ENCODE assay signal across 24 cellular contexts in genomic region chr5:84202136-84202535, GRCh38.
"Had no signal": no experiment of that assay in that cellular context is flagged by ENCODE, and none has a peak within 500 bp of the region (broad histone marks: within the 10 kb centered on the region; RNA-seq: fewer than 3 reads in every experiment).

No MANE protein-coding gene starts in this region.

- DNase-seq: activated CD4-positive, alpha-beta memory T cell treated with anti-CD3 and anti-CD28 coated beads, Interleukin-2, amount 10 ng/mL, durations not matched to agents 7 days and 5 days; activated CD4-positive, alpha-beta T cell treated with anti-CD3 and anti-CD28 coated beads for 36 hours; activated CD4-positive, alpha-beta T cell treated with anti-CD3 and anti-CD28 coated beads, Interleukin-2, amount 50 U/mL, for 1 hour; activated CD4-positive, CD25-positive, alpha-beta regulatory T cell; activated naive CD4-positive, alpha-beta T cell treated with anti-CD3 and anti-CD28 coated beads, Interleukin-2, amount 50 U/mL, for 16 hours; activated naive CD8-positive, alpha-beta T cell treated with anti-CD3 and anti-CD28 coated beads, Interleukin-2, amount 10 ng/mL, durations not matched to agents 7 days and 5 days; activated T-cell treated with anti-CD3 and anti-CD28 coated beads for 4 hours; adrenal gland; aorta; cerebellar nuclear complex; KG1; NCI-H1092; NCI-H1417; NCI-H1694; NCI-H2029 treated with DMSO at 0.1 percent for 48 hours; NCI-H345; NCI-H510A; NCI-H526 treated with DMSO at 0.1 percent for 48 hours; NCI-H82; RPMI8226; SK-N-SH; T-helper 1 cell had no signal

- H3K4me3 ChIP-seq: adrenal gland had no signal

- H3K27ac Mint-ChIP-seq: activated CD4-positive, alpha-beta memory T cell treated with anti-CD3 and anti-CD28 coated beads, Interleukin-2, amount 10 ng/mL, durations not matched to agents 7 days and 5 days; activated CD4-positive, alpha-beta T cell treated with anti-CD3 and anti-CD28 coated beads for 36 hours; activated naive CD8-positive, alpha-beta T cell treated with anti-CD3 and anti-CD28 coated beads, Interleukin-2, amount 10 ng/mL, durations not matched to agents 7 days and 5 days; brain had no signal

- ATAC-seq: activated CD4-positive, alpha-beta T cell treated with anti-CD3 and anti-CD28 coated beads for 36 hours; Right ventricle myocardium inferior had no signal

- H3K36me3 Mint-ChIP-seq: activated naive CD8-positive, alpha-beta T cell treated with anti-CD3 and anti-CD28 coated beads, Interleukin-2, amount 10 ng/mL, durations not matched to agents 7 days and 5 days; brain had no signal

- H3K4me3 Mint-ChIP-seq: activated CD4-positive, alpha-beta memory T cell treated with anti-CD3 and anti-CD28 coated beads, Interleukin-2, amount 10 ng/mL, durations not matched to agents 7 days and 5 days; activated CD4-positive, alpha-beta T cell treated with anti-CD3 and anti-CD28 coated beads for 36 hours; activated naive CD8-positive, alpha-beta T cell treated with anti-CD3 and anti-CD28 coated beads, Interleukin-2, amount 10 ng/mL, durations not matched to agents 7 days and 5 days; brain had no signal

- H3K27me3 Mint-ChIP-seq: activated CD4-positive, alpha-beta memory T cell treated with anti-CD3 and anti-CD28 coated beads, Interleukin-2, amount 10 ng/mL, durations not matched to agents 7 days and 5 days; activated CD4-positive, alpha-beta T cell treated with anti-CD3 and anti-CD28 coated beads for 36 hours; activated naive CD8-positive, alpha-beta T cell treated with anti-CD3 and anti-CD28 coated beads, Interleukin-2, amount 10 ng/mL, durations not matched to agents 7 days and 5 days had no signal

- H3K36me3 ChIP-seq: adrenal gland had no signal

- H3K27me3 ChIP-seq: adrenal gland had no signal

- H3K4me1 Mint-ChIP-seq: activated CD4-positive, alpha-beta memory T cell treated with anti-CD3 and anti-CD28 coated beads, Interleukin-2, amount 10 ng/mL, durations not matched to agents 7 days and 5 days; activated CD4-positive, alpha-beta T cell treated with anti-CD3 and anti-CD28 coated beads for 36 hours; activated naive CD8-positive, alpha-beta T cell treated with anti-CD3 and anti-CD28 coated beads, Interleukin-2, amount 10 ng/mL, durations not matched to agents 7 days and 5 days; brain had no signal

- H3K9me3 Mint-ChIP-seq: activated CD4-positive, alpha-beta memory T cell treated with anti-CD3 and anti-CD28 coated beads, Interleukin-2, amount 10 ng/mL, durations not matched to agents 7 days and 5 days; activated naive CD8-positive, alpha-beta T cell treated with anti-CD3 and anti-CD28 coated beads, Interleukin-2, amount 10 ng/mL, durations not matched to agents 7 days and 5 days; brain had no signal
